In genomic region chr19:4547303-4548237, GRCh38 we compare ENCODE assay signal across 8 cellular contexts. TPM values are rescaled to one million over a fixed set of nuclear protein-coding genes. Genes with fewer than 3 reads are reported as not detected.
DNase-seq lines count a peak whose midpoint lies in the region; ATAC-seq and TF ChIP-seq lines count a peak whose summit lies in the region.

No MANE protein-coding gene starts in this region.

- H3K4me1 Mint-ChIP-seq in T-cell = no peaks in the 10 kb centered on the region

- peak; percentile 57 for DNase-seq in activated CD4-positive, alpha-beta T cell treated with anti-CD3 and anti-CD28 coated beads for 48 hours
- DNase-seq in activated CD4-positive, alpha-beta T cell treated with anti-CD3 and anti-CD28 coated beads, Interleukin-2, amount 50 U/mL, for 1 hour = no peak
- DNase-seq in NCI-H1092 treated with DMSO at 0.1 percent for 48 hours (lab: John Stamatoyannopoulos, UW) (peak; percentile 30), colonic mucosa (peak; percentile 88), psoas muscle (no peak), NCI-H1694 treated with DMSO at 0.1 percent for 48 hours (lab: John Stamatoyannopoulos, UW) (no peak), inferior parietal cortex (ENCODE audit: extremely low spot score) (no peak), T-cell (no peak)

- H3K27me3 ChIP-seq in colonic mucosa = no peaks in the 10 kb centered on the region
- no peaks in the 10 kb centered on the region for H3K27me3 ChIP-seq in psoas muscle (ENCODE audit: insufficient read depth in 3 of 3, low read length in 2 of 3)

- H3K27me3 Mint-ChIP-seq in T-cell = peaks cover 10 to 13% of the 10 kb centered on the region in 2 donors

- no peak overlapping the region for H3K9ac ChIP-seq in colonic mucosa (ENCODE audit: low read depth in 2 of 2, low read length in 2 of 2)

- intact Hi-C loops in colonic mucosa (cut with DNase I) = no loop called here
- intact Hi-C loops in psoas muscle (cut with DNase I) = no loop called here

- H3K4me1 ChIP-seq in colonic mucosa (peaks cover 3% of the 10 kb centered on the region), psoas muscle (no peaks in the 10 kb centered on the region)

- ATAC-seq in psoas muscle (peak in 2 of 4 donors; percentile 45 to 58), T-cell (replicated peaks in 1 of 4) (no peak)

- no peaks in the 10 kb centered on the region for H3K9me3 Mint-ChIP-seq in T-cell

- no peak overlapping the region for H3K27ac ChIP-seq in colonic mucosa
- H3K27ac ChIP-seq in psoas muscle = no peak overlapping the region

- H3K27ac Mint-ChIP-seq in T-cell = no peak overlapping the region

- H3K36me3 ChIP-seq in colonic mucosa = no peaks in the 10 kb centered on the region
- H3K36me3 ChIP-seq in psoas muscle (ENCODE audit: insufficient read depth in 1 of 2, low read depth in 1 of 2) = peaks cover 0 to 9% of the 10 kb centered on the region in 2 donors

- POLR2A ChIA-PET in T-cell (lab: Charles Lee) = no interaction called here

- CTCF ChIA-PET in T-cell (lab: Charles Lee) = interaction anchor here in 1 of 2 donors (0.6 kb wide), 1 partner anchor 315 kb away, joined by 4 read pairs; no protein-coding TSS in a partner anchor

- H3K4me3 Mint-ChIP-seq in T-cell = no peak overlapping the region

- 69 to 73% (median 72%) methylated on average over 31 to 32 of the region's 32 CpGs for WGBS in psoas muscle, 3 donors

- H3K4me3 ChIP-seq in colonic mucosa = no peak overlapping the region
- no peak overlapping the region for H3K4me3 ChIP-seq in psoas muscle

- peak; percentile 28 for TF ChIP-seq CTCF in colonic mucosa (IDR thresholded peaks at IDR 0.05)
- TF ChIP-seq CTCF in psoas muscle (IDR thresholded peaks at IDR 0.05) = peak; percentile 14

- no peaks in the 10 kb centered on the region for H3K36me3 Mint-ChIP-seq in T-cell

- H3K9me3 ChIP-seq in colonic mucosa = no peaks in the 10 kb centered on the region
- no peaks in the 10 kb centered on the region for H3K9me3 ChIP-seq in psoas muscle

RNA-seq across cellular contexts. Expression of gene LRG1, which starts 7.7 kb away (rescaled TPM):
- total RNA-seq in colonic mucosa (10 to 100 TPM; 24.4 to 26.0 TPM), psoas muscle (1 to 10 TPM in 1 of 4 donors, under 1 TPM in 2, not detected in 1; 0.42 to 1.8 (median 0.53) TPM), T-cell (under 1 TPM in 3 of 5 donors, not detected in 2; 0.13 to 0.32 (median 0.19) TPM)
- polyA plus RNA-seq in psoas muscle = under 1 TPM; 0.09 to 0.42 (median 0.15) TPM

RNA-seq across cellular contexts. Expression of gene SEMA6B, which starts 11.9 kb away (rescaled TPM):
- total RNA-seq in colonic mucosa (1 to 10 TPM; 1.3 to 5.6 TPM), psoas muscle (10 to 100 TPM in 2 of 4 donors, 1 to 10 TPM in 2; 6.2 to 11.7 (median 10.0) TPM), T-cell (under 1 TPM in 3 of 5 donors, not detected in 2; 0.25 to 0.43 (median 0.32) TPM)
- 1 to 10 TPM; 2.3 to 7.1 (median 5.6) TPM for polyA plus RNA-seq in psoas muscle

RNA-seq across cellular contexts. Expression of gene PLIN5, which starts 12.5 kb away (rescaled TPM):
- 1 to 10 TPM; 2.0 to 3.5 TPM for total RNA-seq in colonic mucosa
- 100 to 1,000 TPM in 2 of 4 donors, 10 to 100 TPM in 2; 61.7 to 143 (median 118) TPM for total RNA-seq in psoas muscle
- 10 to 100 TPM; 14.5 to 96.8 (median 22.8) TPM for polyA plus RNA-seq in psoas muscle
- total RNA-seq in T-cell = 1 to 10 TPM in 2 of 5 donors, under 1 TPM in 3; 0.14 to 2.3 (median 0.99) TPM

RNA-seq across cellular contexts. Expression of gene PLIN4, which starts 29.3 kb away (rescaled TPM):
- 1 to 10 TPM in 1 of 2 donors, under 1 TPM in 1; 0.47 to 6.3 TPM for total RNA-seq in colonic mucosa
- total RNA-seq in psoas muscle = 100 to 1,000 TPM; 115 to 309 (median 183) TPM
- 10 to 100 TPM; 29.0 to 97.8 (median 50.4) TPM for polyA plus RNA-seq in psoas muscle
- under 1 TPM in 3 of 5 donors, not detected in 2; 0.06 to 0.16 (median 0.15) TPM for total RNA-seq in T-cell

Comparison
In these comparisons a context has a peak if more than half of its experiments do, and no peak if none do; other contexts are left out.
1. DNase-seq: peak in activated CD4-positive, alpha-beta T cell treated with anti-CD3 and anti-CD28 coated beads for 48 hours (single experiment), NCI-H1092 treated with DMSO at 0.1 percent for 48 hours (single experiment) and colonic mucosa (single experiment); none in activated CD4-positive, alpha-beta T cell treated with anti-CD3 and anti-CD28 coated beads, Interleukin-2, amount 50 U/mL, for 1 hour (single experiment), psoas muscle (0 of 2), NCI-H1694 treated with DMSO at 0.1 percent for 48 hours (single experiment), inferior parietal cortex (single experiment) and T-cell (0 of 34).
2. RNA of gene LRG1, which starts 7.7 kb away (total RNA-seq): 24.4 to 26.0 TPM in colonic mucosa; 0.42 to 1.8 TPM in psoas muscle and 0.13 to 0.32 TPM in T-cell; every median in the first group is over 4 times any median in the second.
3. RNA of gene PLIN5, which starts 12.5 kb away (total RNA-seq): 61.7 to 143 TPM in psoas muscle; 2.0 to 3.5 TPM in colonic mucosa and 0.14 to 2.3 TPM in T-cell; every median in the first group is over 10 times any median in the second.